In genomic region chr4:179145746-179146530, GRCh38 we compare ENCODE assay signal across 30 cellular contexts.
DNase-seq lines count a peak whose midpoint lies in the region; ATAC-seq, FAIRE-seq and TF ChIP-seq lines count a peak whose summit lies in the region.
"Had no signal": no experiment of that assay in that cellular context is flagged by ENCODE, and none has a peak within 500 bp of the region (broad histone marks: within the 10 kb centered on the region; RNA-seq: fewer than 3 reads in every experiment).

No MANE protein-coding gene starts in this region.

- H3K9me3 ChIP-seq in H9 (ENCODE audit: control insufficient read depth, low read depth, low read length) = no peaks in the 10 kb centered on the region
- H3K9me3 ChIP-seq in ascending aorta = no peaks in the 10 kb centered on the region
- H3K9me3 ChIP-seq in lower lobe of right lung = no peaks in the 10 kb centered on the region
- H3K9me3 ChIP-seq: gastrocnemius medialis had no signal

- H4K5ac ChIP-seq in H9 (ENCODE audit: insufficient read length, low read depth, low read length) (no peak overlapping the region), mesendoderm (ENCODE audit: low read length) (no peak overlapping the region)

- no peak overlapping the region for H2AFZ ChIP-seq in H9 (ENCODE audit: low read length)

- H3K4me1 Mint-ChIP-seq in H9 = peaks cover 6 to 7% of the 10 kb centered on the region in 2 experiments
- H3K4me1 Mint-ChIP-seq: central memory CD8-positive, alpha-beta T cell; memory B cell had no signal

- DNase-seq in H9 (no peak), RKO (ENCODE audit: low spot score) (peak; percentile 1), bronchial epithelial cell (ENCODE audit: low read depth) (peak; percentile 46), mesendoderm (peak; percentile 22), ascending aorta (ENCODE audit: low spot score in 2 of 2) (no peak), lower lobe of right lung (no peak), H54 (ENCODE audit: insufficient read length, low spot score) (no peak), pons (ENCODE audit: low spot score) (no peak)
- DNase-seq: activated CD8-positive, alpha-beta memory T cell treated with anti-CD3 and anti-CD28 coated beads for 24 hours; activated naive CD4-positive, alpha-beta T cell treated with Interleukin-2 at 50 U/mL for 16 hours; activated T-cell treated with anti-CD3 and anti-CD28 coated beads, Interleukin-2, amount 50 U/mL, for 24 hours; amniotic stem cell; CD8-positive, alpha-beta T cell; erythroblast; gastrocnemius medialis; hypothalamus; MM.1S; NCI-H1436 treated with DMSO at 0.1 percent for 48 hours; NCI-H2171 treated with DMSO at 0.1 percent for 48 hours; NCI-H526; occipital lobe; right cardiac atrium; stimulated activated CD4-positive, alpha-beta T cell treated with anti-CD3 and anti-CD28 coated beads, Interleukin-12 subunit alpha, Interleukin-12 subunit beta, amount 100 ng/mL, for 4 hours; stimulated activated CD4-positive, alpha-beta T cell treated with anti-CD3 and anti-CD28 coated beads, Interleukin-4, amount 100 ng/mL, for 4 hours; stimulated activated naive CD8-positive, alpha-beta T cell treated with anti-CD3 and anti-CD28 coated beads, Interleukin-15, Interleukin-2, amounts not matched to agents 100 U/mL and 50 U/mL, for 24 hours; T-helper 9 cell had no signal

- H3K4me2 ChIP-seq in H9 (ENCODE audit: insufficient read depth, insufficient read length, low read length) (no peak overlapping the region), mesendoderm (ENCODE audit: low read length) (no peak overlapping the region)

- no peaks in the 10 kb centered on the region for H3K23me2 ChIP-seq in H9 (ENCODE audit: insufficient read length, low read depth, low read length, poor library complexity, severe bottlenecking)

- H4K20me1 ChIP-seq in H9 (ENCODE audit: control insufficient read depth, insufficient read depth, insufficient read length) = no peaks in the 10 kb centered on the region

- no peaks in the 10 kb centered on the region for H3K79me2 ChIP-seq in H9 (ENCODE audit: insufficient read depth, low read length)
- no peaks in the 10 kb centered on the region for H3K79me2 ChIP-seq in mesendoderm (ENCODE audit: control insufficient read depth, insufficient read depth, low read length)

- ATAC-seq in lower lobe of right lung = no peak
- ATAC-seq: CD8-positive, alpha-beta T cell; gastrocnemius medialis; K562; right cardiac atrium; stimulated activated naive CD8-positive, alpha-beta T cell treated with anti-CD3 and anti-CD28 coated beads, Interleukin-15, Interleukin-2, amounts not matched to agents 100 U/mL and 50 U/mL, for 24 hours had no signal

- H2BK120ac ChIP-seq in H9 (ENCODE audit: low read depth, low read length, poor library complexity, severe bottlenecking) (no peak overlapping the region), mesendoderm (ENCODE audit: low read depth, low read length) (no peak overlapping the region)

- WGBS in H9 (ENCODE audit: extremely low coverage, insufficient read length, low lambda C conversion rate) = no CpG with 5 or more reads among the region's 4 CpGs
- no CpG with 5 or more reads among the region's 4 CpGs for WGBS in mesendoderm (ENCODE audit: extremely low coverage, insufficient coverage, low lambda C conversion rate)

- H3K4me3 ChIP-seq in bronchial epithelial cell (ENCODE audit: low read depth, low read length) (no peak overlapping the region), mesendoderm (ENCODE audit: low read length) (no peak overlapping the region), ascending aorta (no peak overlapping the region), lower lobe of right lung (no peak overlapping the region)
- H3K4me3 ChIP-seq: gastrocnemius medialis, K562 had no signal

- H3K27me3 Mint-ChIP-seq in H9 (ENCODE audit: low read depth) = no peaks in the 10 kb centered on the region
- H3K27me3 Mint-ChIP-seq: activated T-cell treated with anti-CD3 and anti-CD28 coated beads, Interleukin-2, amount 50 U/mL, for 24 hours; central memory CD8-positive, alpha-beta T cell; memory B cell had no signal

- no peak for TF ChIP-seq CTCF in H9 (conservative IDR thresholded peaks at IDR 0.05)
- no peak for TF ChIP-seq CTCF in bronchial epithelial cell (IDR thresholded peaks at IDR 0.05; ENCODE audit: insufficient read depth, low read length, severe bottlenecking)
- no peak for TF ChIP-seq CTCF in ascending aorta (IDR thresholded peaks at IDR 0.05)
- TF ChIP-seq CTCF in lower lobe of right lung (IDR thresholded peaks at IDR 0.05) = no peak

- no peak overlapping the region for H3T11ph ChIP-seq in H9 (ENCODE audit: low read length)

- H3K27me3 ChIP-seq in H9 (ENCODE audit: insufficient read depth, low read length) = no peaks in the 10 kb centered on the region
- H3K27me3 ChIP-seq in bronchial epithelial cell (ENCODE audit: control insufficient read depth, insufficient read depth, low read length) = no peaks in the 10 kb centered on the region
- no peaks in the 10 kb centered on the region for H3K27me3 ChIP-seq in mesendoderm (ENCODE audit: insufficient read depth, low read length, poor library complexity)
- H3K27me3 ChIP-seq in ascending aorta = no peaks in the 10 kb centered on the region
- H3K27me3 ChIP-seq in lower lobe of right lung (ENCODE audit: low read depth) = no peaks in the 10 kb centered on the region
- H3K27me3 ChIP-seq: gastrocnemius medialis had no signal

- FAIRE-seq in bronchial epithelial cell (lab: Jason Lieb, UNC) (no peak), H54 (lab: Jason Lieb, UNC) (no peak)
- FAIRE-seq: K562, keratinocyte had no signal

- intact Hi-C loops in ascending aorta (cut with DNase I) = no loop called here
- intact Hi-C loops in lower lobe of right lung (cut with DNase I) = no loop called here

- no peaks in the 10 kb centered on the region for H3K36me3 Mint-ChIP-seq in H9 (ENCODE audit: insufficient read depth in 1 of 3, low read depth in 3 of 3)
- H3K36me3 Mint-ChIP-seq: CD8-positive, alpha-beta T cell; memory B cell had no signal

- H3K4me3 Mint-ChIP-seq in H9 = no peak overlapping the region
- H3K4me3 Mint-ChIP-seq: activated T-cell treated with anti-CD3 and anti-CD28 coated beads, Interleukin-2, amount 50 U/mL, for 24 hours; CD8-positive, alpha-beta T cell; central memory CD8-positive, alpha-beta T cell; memory B cell had no signal

- H3K4ac ChIP-seq in H9 (ENCODE audit: low read depth, low read length) (no peak overlapping the region), mesendoderm (ENCODE audit: low read depth, low read length) (no peak overlapping the region)

- H3K18ac ChIP-seq in H9 (ENCODE audit: insufficient read length, low read depth, low read length) (no peak overlapping the region), mesendoderm (ENCODE audit: low read length) (no peak overlapping the region)

- no peak for TF ChIP-seq POLR2A in H54 (IDR thresholded peaks at IDR 0.05; ENCODE audit: low read depth, low read length)

- H4K8ac ChIP-seq in H9 (replicated peaks; ENCODE audit: insufficient read length, low read depth, low read length) (no peak overlapping the region), mesendoderm (ENCODE audit: low read depth, low read length) (no peak overlapping the region)

- H3K9ac ChIP-seq in H9 (ENCODE audit: extremely low read depth, insufficient read length, low read length) = no peak overlapping the region
- no peak overlapping the region for H3K9ac ChIP-seq in mesendoderm (ENCODE audit: low read length)

- no peak overlapping the region for H4K91ac ChIP-seq in H9 (ENCODE audit: insufficient read length, low read depth, low read length)

- peak overlapping the region in 1 of 3 experiments; percentile 22; a peak in 1 of 7 replicates for H3K27ac Mint-ChIP-seq in H9
- H3K27ac Mint-ChIP-seq: activated T-cell treated with anti-CD3 and anti-CD28 coated beads, Interleukin-2, amount 50 U/mL, for 24 hours; CD8-positive, alpha-beta T cell; memory B cell had no signal

- no peak overlapping the region for H3K56ac ChIP-seq in H9 (ENCODE audit: insufficient read length, low read depth, low read length)
- H3K56ac ChIP-seq in mesendoderm (ENCODE audit: low read length) = no peak overlapping the region

- H3K4me1 ChIP-seq in H9 (ENCODE audit: insufficient read depth, low read length) = no peaks in the 10 kb centered on the region; the same call in 1 of the 2 replicates
- H3K4me1 ChIP-seq in mesendoderm (ENCODE audit: control insufficient read depth, low read depth, low read length) = no peaks in the 10 kb centered on the region
- H3K4me1 ChIP-seq in ascending aorta = no peaks in the 10 kb centered on the region
- no peaks in the 10 kb centered on the region for H3K4me1 ChIP-seq in lower lobe of right lung
- H3K4me1 ChIP-seq: gastrocnemius medialis had no signal

- H3K9me3 Mint-ChIP-seq in H9 = no peaks in the 10 kb centered on the region
- H3K9me3 Mint-ChIP-seq: memory B cell had no signal

- H2AK5ac ChIP-seq in H9 (ENCODE audit: insufficient read length, low read length) (no peak overlapping the region), mesendoderm (ENCODE audit: low read length) (no peak overlapping the region)

- no peak overlapping the region for H2BK5ac ChIP-seq in H9 (ENCODE audit: insufficient read length, low read length)
- H2BK5ac ChIP-seq in mesendoderm (ENCODE audit: low read length) = no peak overlapping the region

- no peaks in the 10 kb centered on the region for H3K36me3 ChIP-seq in bronchial epithelial cell (ENCODE audit: control insufficient read depth, insufficient read depth, low read length)
- H3K36me3 ChIP-seq in mesendoderm (ENCODE audit: control insufficient read depth, insufficient read depth, low read length) = no peaks in the 10 kb centered on the region
- H3K36me3 ChIP-seq in ascending aorta = no peaks in the 10 kb centered on the region
- no peaks in the 10 kb centered on the region for H3K36me3 ChIP-seq in lower lobe of right lung
- H3K36me3 ChIP-seq: gastrocnemius medialis had no signal

- H2BK15ac ChIP-seq in H9 (ENCODE audit: low read depth, low read length) (no peak overlapping the region), mesendoderm (replicated peaks; ENCODE audit: low read depth) (no peak overlapping the region)

- H2BK20ac ChIP-seq in H9 (ENCODE audit: low read depth, low read length, poor library complexity, severe bottlenecking) = no peak overlapping the region

- no peak overlapping the region for H3K14ac ChIP-seq in H9 (ENCODE audit: insufficient read depth, low read length)

- no peak overlapping the region for H3K23ac ChIP-seq in H9 (ENCODE audit: insufficient read length, low read depth, low read length)
- H3K23ac ChIP-seq in mesendoderm (ENCODE audit: low read length) = no peak overlapping the region

- H3K27ac ChIP-seq in H9 (ENCODE audit: insufficient read length, low read depth, low read length) (peak overlapping the region; percentile 35), mesendoderm (ENCODE audit: low read depth, low read length) (no peak overlapping the region), ascending aorta (no peak overlapping the region), lower lobe of right lung (no peak overlapping the region)
- H3K27ac ChIP-seq: gastrocnemius medialis had no signal

- no peak overlapping the region for H2BK12ac ChIP-seq in H9 (ENCODE audit: insufficient read length, low read depth, low read length)

- H3K79me1 ChIP-seq in H9 (ENCODE audit: insufficient read depth, low read depth, low read length, poor library complexity, severe bottlenecking) = no peaks in the 10 kb centered on the region
- H3K79me1 ChIP-seq in mesendoderm (ENCODE audit: low read length) = no peaks in the 10 kb centered on the region

Comparison
In these comparisons a context has a peak if more than half of its experiments do, and no peak if none do; other contexts are left out.
1. DNase-seq: peak in RKO (single experiment), bronchial epithelial cell (single experiment) and mesendoderm (single experiment); none in H9 (single experiment), ascending aorta (0 of 2), lower lobe of right lung (single experiment), H54 (single experiment) and pons (single experiment).